Comparison of ENCODE assay signal across 2 cellular contexts in the genomic region with DNA sequence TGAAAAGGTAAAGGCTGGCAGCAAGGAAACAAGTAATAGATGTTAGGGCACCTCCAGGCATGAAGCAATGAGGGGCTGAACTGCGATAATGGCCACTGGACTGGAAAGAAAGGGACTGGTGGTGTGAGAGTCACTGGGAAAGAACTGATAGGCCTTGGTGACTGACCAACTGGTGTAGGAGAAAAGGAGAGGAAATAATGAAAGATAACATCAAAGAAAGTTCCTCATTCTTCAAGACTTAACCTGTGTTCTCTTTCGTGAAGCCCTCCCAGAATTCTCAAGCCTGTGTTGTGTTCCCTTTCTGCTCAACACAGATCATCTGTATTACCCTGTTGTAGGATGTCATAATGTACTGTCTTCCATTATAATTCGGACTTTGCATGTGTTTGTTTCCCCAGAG.
TF ChIP-seq lines count a peak whose summit lies in the region.

No MANE protein-coding gene starts in this region.

TF ChIP-seq in HepG2, 621 proteins besides CTCF, POLR2A, EP300 and RAD21:
- peak; percentile 94; the same call in 1 of the 2 replicates for TF ChIP-seq ZNF570 (CRISPR knock-in tag; IDR thresholded peaks at IDR 0.05; ENCODE audit: borderline replicate concordance)
- TF ChIP-seq TEAD3 (CRISPR knock-in tag; optimal IDR thresholded peaks at IDR 0.05; ENCODE audit: borderline replicate concordance) = no peak
- no peak for TF ChIP-seq MNT (IDR thresholded peaks at IDR 0.05)
- TF ChIP-seq ZMAT3 (CRISPR knock-in tag; conservative IDR thresholded peaks at IDR 0.05) = no peak
- TF ChIP-seq, protein P1, sequence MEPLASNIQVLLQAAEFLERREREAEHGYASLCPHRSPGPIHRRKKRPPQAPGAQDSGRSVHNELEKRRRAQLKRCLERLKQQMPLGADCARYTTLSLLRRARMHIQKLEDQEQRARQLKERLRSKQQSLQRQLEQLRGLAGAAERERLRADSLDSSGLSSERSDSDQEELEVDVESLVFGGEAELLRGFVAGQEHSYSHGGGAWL (CRISPR knock-in tag; IDR thresholded peaks at IDR 0.05) = no peak
- TF ChIP-seq ZNF550 (CRISPR knock-in tag; IDR thresholded peaks at IDR 0.05; ENCODE audit: borderline replicate concordance) = no peak
- TF ChIP-seq ZNF773 (CRISPR knock-in tag; IDR thresholded peaks at IDR 0.05; ENCODE audit: borderline replicate concordance) = no peak

TF ChIP-seq in K562, 482 proteins besides CTCF, POLR2A, EP300 and RAD21:
- TF ChIP-seq, protein P2, sequence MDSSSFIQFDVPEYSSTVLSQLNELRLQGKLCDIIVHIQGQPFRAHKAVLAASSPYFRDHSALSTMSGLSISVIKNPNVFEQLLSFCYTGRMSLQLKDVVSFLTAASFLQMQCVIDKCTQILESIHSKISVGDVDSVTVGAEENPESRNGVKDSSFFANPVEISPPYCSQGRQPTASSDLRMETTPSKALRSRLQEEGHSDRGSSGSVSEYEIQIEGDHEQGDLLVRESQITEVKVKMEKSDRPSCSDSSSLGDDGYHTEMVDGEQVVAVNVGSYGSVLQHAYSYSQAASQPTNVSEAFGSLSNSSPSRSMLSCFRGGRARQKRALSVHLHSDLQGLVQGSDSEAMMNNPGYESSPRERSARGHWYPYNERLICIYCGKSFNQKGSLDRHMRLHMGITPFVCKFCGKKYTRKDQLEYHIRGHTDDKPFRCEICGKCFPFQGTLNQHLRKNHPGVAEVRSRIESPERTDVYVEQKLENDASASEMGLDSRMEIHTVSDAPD (CRISPR knock-in tag; IDR thresholded peaks at IDR 0.05) = no peak
- no peak for TF ChIP-seq SRSF3 (IDR thresholded peaks at IDR 0.05; ENCODE audit: insufficient read depth, low read length)
- no peak for TF ChIP-seq SAFB2 (IDR thresholded peaks at IDR 0.05; ENCODE audit: borderline replicate concordance, low read depth, low read length, severe bottlenecking)
- TF ChIP-seq SIN3A (IDR thresholded peaks at IDR 0.05; ENCODE audit: borderline replicate concordance in 2 of 2, control insufficient read depth in 1 of 2, low read depth in 2 of 2, low read length in 2 of 2) = no peak
- TF ChIP-seq ZNF24 (IDR thresholded peaks at IDR 0.05) = peak; percentile 1; the same call in 1 of the 2 replicates
- TF ChIP-seq SREBF2 (CRISPR knock-in tag; IDR thresholded peaks at IDR 0.05) = no peak
- TF ChIP-seq ZNF274 (IDR thresholded peaks at IDR 0.05; ENCODE audit: borderline replicate concordance, low read depth, low read length) = no peak
- TF ChIP-seq L3MBTL2 (IDR thresholded peaks at IDR 0.05) = no peak
- peak; percentile 49; the same call in 1 of the 2 replicates for TF ChIP-seq EHMT2 (IDR thresholded peaks at IDR 0.05)
- no peak for TF ChIP-seq BACH1 (tag; IDR thresholded peaks at IDR 0.05)
- TF ChIP-seq HMBOX1 (IDR thresholded peaks at IDR 0.05) = peak; percentile 81; the same call in 1 of the 2 replicates
- TF ChIP-seq RBM39 (optimal IDR thresholded peaks at IDR 0.05; ENCODE audit: low read depth, low read length) = no peak
- no peak for TF ChIP-seq SIRT6 (IDR thresholded peaks at IDR 0.05; ENCODE audit: low read depth, low read length)
- TF ChIP-seq ZNF316 (IDR thresholded peaks at IDR 0.05) = no peak
- no peak for TF ChIP-seq E2F5 (CRISPR knock-in tag; IDR thresholded peaks at IDR 0.05)
- TF ChIP-seq PHB2 (IDR thresholded peaks at IDR 0.05; ENCODE audit: low read depth) = no peak
- no peak for TF ChIP-seq NFIX (CRISPR knock-in tag; IDR thresholded peaks at IDR 0.05; ENCODE audit: low read depth)
TF ChIP-seq in K562: peak in this region for 3.
